21 cellular contexts compared by ENCODE assay signal in genomic region chr2:124975658-124976057, GRCh38.
DNase-seq lines count a peak whose midpoint lies in the region; ATAC-seq and TF ChIP-seq lines count a peak whose summit lies in the region.
"Had no signal": no experiment of that assay in that cellular context is flagged by ENCODE, and none has a peak within 500 bp of the region (broad histone marks: within the 10 kb centered on the region; RNA-seq: fewer than 3 reads in every experiment).

No MANE protein-coding gene starts in this region.

- peaks cover 3% of the 10 kb centered on the region; the same call in 1 of the 3 replicates for H3K36me3 Mint-ChIP-seq in GM23338 (ENCODE audit: low read depth)
- H3K36me3 Mint-ChIP-seq: CD14-positive monocyte; CD8-positive, alpha-beta memory T cell had no signal

- H3K79me1 ChIP-seq in mesenchymal stem cell (replicated peaks; ENCODE audit: low read length, poor library complexity, severe bottlenecking): no peaks in the 10 kb centered on the region

- H2BK120ac ChIP-seq in mesenchymal stem cell (ENCODE audit: low read depth, low read length): no peak overlapping the region

- H3K4me1 Mint-ChIP-seq in GM23338: peaks cover 19% of the 10 kb centered on the region
- H3K4me1 Mint-ChIP-seq: CD14-positive monocyte; CD8-positive, alpha-beta memory T cell had no signal

- H3F3A ChIP-seq in GM23338 (replicated peaks; ENCODE audit: low read depth): no peaks in the 10 kb centered on the region

- H4K20me1 ChIP-seq in GM23338 (replicated peaks; ENCODE audit: insufficient read depth): no peaks in the 10 kb centered on the region
- H4K20me1 ChIP-seq: BLaER1 treated with 17β-estradiol and CSF1 and Interleukin-3, amounts not matched to agents 10 nM and 100 nM had no signal

- H4K8ac ChIP-seq in mesenchymal stem cell (ENCODE audit: low read length): no peak overlapping the region

- H3K18ac ChIP-seq in mesenchymal stem cell (ENCODE audit: low read depth in 1 of 2, low read length in 2 of 2): no peak overlapping the region

- H3K14ac ChIP-seq in mesenchymal stem cell (ENCODE audit: low read length in 2 of 2): no peak overlapping the region

- intact Hi-C loops in uterus (cut with DNase I; ENCODE audit: low total_unique reads): no loop called here

- H3K79me2 ChIP-seq in GM23338 (replicated peaks; ENCODE audit: insufficient read depth): no peaks in the 10 kb centered on the region

- no peak overlapping the region for H2AK5ac ChIP-seq in mesenchymal stem cell (ENCODE audit: low read length, severe bottlenecking)

- TF ChIP-seq CTCF in GM23338 (conservative IDR thresholded peaks at IDR 0.05; ENCODE audit: low read depth in 2 of 2) (no peak), uterus (IDR thresholded peaks at IDR 0.05) (no peak)

- H3K36me3 ChIP-seq in GM23338 (ENCODE audit: insufficient read depth) (no peaks in the 10 kb centered on the region), mesenchymal stem cell (ENCODE audit: control insufficient read depth in 1 of 2, insufficient read depth in 2 of 2, low read depth in 1 of 2, low read length in 2 of 2) (no peaks in the 10 kb centered on the region), uterus (no peaks in the 10 kb centered on the region)
- H3K36me3 ChIP-seq: BE2C; BLaER1 treated with 17β-estradiol and CSF1 and Interleukin-3, amounts not matched to agents 10 nM and 100 nM had no signal

- peaks cover 4% of the 10 kb centered on the region for H3K27me3 Mint-ChIP-seq in GM23338 (ENCODE audit: insufficient read depth, low read depth, poor library complexity)
- H3K27me3 Mint-ChIP-seq: CD4-positive, alpha-beta T cell; CD8-positive, alpha-beta memory T cell had no signal

- TF ChIP-seq POLR2A in uterus (IDR thresholded peaks at IDR 0.05): no peak

- no peak for ATAC-seq in GM23338
- no peak for ATAC-seq in GM21717 (IDR thresholded peaks at IDR 0.05; ENCODE audit: unreplicated experiment)
- ATAC-seq: A549, HCT116 had no signal

- WGBS in mesenchymal stem cell: no CpG with 5 or more reads among the region's 2 CpGs

- no peak overlapping the region for H3K27ac ChIP-seq in GM23338 (ENCODE audit: low read depth)
- no peak overlapping the region for H3K27ac ChIP-seq in mesenchymal stem cell (ENCODE audit: low read length, poor library complexity, severe bottlenecking)
- H3K27ac ChIP-seq in uterus: no peak overlapping the region
- H3K27ac ChIP-seq: A549; BLaER1 treated with 17β-estradiol and CSF1 and Interleukin-3, amounts not matched to agents 10 nM and 100 nM had no signal

- H2BK15ac ChIP-seq in mesenchymal stem cell (ENCODE audit: low read depth, poor library complexity, severe bottlenecking): no peak overlapping the region

- H3K4ac ChIP-seq in mesenchymal stem cell (ENCODE audit: low read depth in 1 of 2, low read length in 2 of 2): no peak overlapping the region

- H3K4me1 ChIP-seq in GM23338 (ENCODE audit: insufficient read depth): peaks cover 11% of the 10 kb centered on the region; the same call in 1 of the 2 replicates
- H3K4me1 ChIP-seq in mesenchymal stem cell (ENCODE audit: control insufficient read depth, insufficient read depth, low read depth, low read length): peaks cover 6% of the 10 kb centered on the region
- H3K4me1 ChIP-seq in uterus: no peaks in the 10 kb centered on the region
- H3K4me1 ChIP-seq: A549; BE2C; BLaER1 treated with 17β-estradiol and CSF1 and Interleukin-3, amounts not matched to agents 10 nM and 100 nM had no signal

- no peak overlapping the region for H4K91ac ChIP-seq in mesenchymal stem cell (ENCODE audit: low read length)

- no peak overlapping the region for H3K9ac ChIP-seq in mesenchymal stem cell (ENCODE audit: low read length)
- H3K9ac ChIP-seq: BLaER1 treated with 17β-estradiol and CSF1 and Interleukin-3, amounts not matched to agents 10 nM and 100 nM had no signal

- peaks cover 15% of the 10 kb centered on the region for H3K9me2 ChIP-seq in GM23338 (ENCODE audit: insufficient read depth)

- no peak overlapping the region for H3K4me3 ChIP-seq in GM23338
- no peak overlapping the region for H3K4me3 ChIP-seq in mesenchymal stem cell (ENCODE audit: insufficient read depth in 1 of 2, low read depth in 1 of 2, low read length in 2 of 2)
- H3K4me3 ChIP-seq in uterus: no peak overlapping the region
- H3K4me3 ChIP-seq: A549; BLaER1 treated with 17β-estradiol and CSF1 and Interleukin-3, amounts not matched to agents 10 nM and 100 nM had no signal

- no peaks in the 10 kb centered on the region for H3K9me3 Mint-ChIP-seq in GM23338
- H3K9me3 Mint-ChIP-seq: H9 had no signal

- H2BK12ac ChIP-seq in mesenchymal stem cell (ENCODE audit: low read length in 2 of 2): no peak overlapping the region

- H3K27me3 ChIP-seq in GM23338 (ENCODE audit: insufficient read depth) (no peaks in the 10 kb centered on the region), mesenchymal stem cell (ENCODE audit: control insufficient read depth in 1 of 2, insufficient read depth in 1 of 2, low read length in 2 of 2) (no peaks in the 10 kb centered on the region), uterus (no peaks in the 10 kb centered on the region)
- H3K27me3 ChIP-seq: BE2C; BLaER1 treated with 17β-estradiol and CSF1 and Interleukin-3, amounts not matched to agents 10 nM and 100 nM had no signal

- no peak overlapping the region for H3K4me2 ChIP-seq in GM23338
- no peak overlapping the region for H3K4me2 ChIP-seq in mesenchymal stem cell (ENCODE audit: low read length, poor library complexity, severe bottlenecking)
- H3K4me2 ChIP-seq: A549; BLaER1 treated with 17β-estradiol and CSF1 and Interleukin-3, amounts not matched to agents 10 nM and 100 nM had no signal

- no peak overlapping the region for H3K4me3 Mint-ChIP-seq in GM23338
- H3K4me3 Mint-ChIP-seq: CD14-positive monocyte; CD4-positive, alpha-beta T cell; H9 had no signal

- DNase-seq in GM23338 (ENCODE audit: low spot score) (no peak), amniotic epithelial cell (ENCODE audit: low read depth) (peak; percentile 10), mesenchymal stem cell (peak; percentile 42), OCI-M2 (lab: John Stamatoyannopoulos, UW; ENCODE audit: unreplicated experiment) (no peak), uterus (no peak), NCI-H69 (lab: John Stamatoyannopoulos, UW) (no peak)
- DNase-seq: 8988T; ACHN; AML-193; BE2C; CD4-positive, alpha-beta T cell; CD8-positive, alpha-beta memory T cell; DMS 273 treated with DMSO at 0.1 percent for 48 hours; DMS79; GF-D8; H9 had no signal

- no peak overlapping the region for H3K23ac ChIP-seq in mesenchymal stem cell (ENCODE audit: low read length in 2 of 2)

- H2AFZ ChIP-seq in GM23338: peak overlapping the region; percentile 53; the same call in 1 of the 2 replicates
- H2AFZ ChIP-seq in mesenchymal stem cell (ENCODE audit: low read depth, low read length): no peak overlapping the region

- H2BK5ac ChIP-seq in mesenchymal stem cell (ENCODE audit: low read depth, low read length, poor library complexity, severe bottlenecking): no peak overlapping the region

- no peak overlapping the region for H3K27ac Mint-ChIP-seq in GM23338
- H3K27ac Mint-ChIP-seq: CD14-positive monocyte; CD4-positive, alpha-beta T cell; CD8-positive, alpha-beta memory T cell; H9 had no signal

- no peaks in the 10 kb centered on the region for H3K9me3 ChIP-seq in mesenchymal stem cell (ENCODE audit: control insufficient read depth, low read length)
- H3K9me3 ChIP-seq in uterus: no peaks in the 10 kb centered on the region
- H3K9me3 ChIP-seq: A549; BE2C; BLaER1 treated with 17β-estradiol and CSF1 and Interleukin-3, amounts not matched to agents 10 nM and 100 nM had no signal

TF ChIP-seq in GM23338, 12 proteins besides CTCF, POLR2A, EP300 and RAD21 (continues in another document):
- TF ChIP-seq ZNF114 (CRISPR knock-in tag; IDR thresholded peaks at IDR 0.05) (no peak), EZH2phosphoT487 (IDR thresholded peaks at IDR 0.05; ENCODE audit: unreplicated experiment) (no peak), POLR2AphosphoS5 (IDR thresholded peaks at IDR 0.05; ENCODE audit: low read depth) (no peak), ETS1 (IDR thresholded peaks at IDR 0.05) (no peak), EZH2 (IDR thresholded peaks at IDR 0.05; ENCODE audit: low read depth, unreplicated experiment) (no peak)

Comparison
In these comparisons a context has a peak if more than half of its experiments do, and no peak if none do; other contexts are left out.
1. DNase-seq: peak in amniotic epithelial cell (single experiment) and mesenchymal stem cell (single experiment); none in GM23338 (single experiment), OCI-M2 (single experiment), uterus (0 of 2) and NCI-H69 (single experiment).